ENCODE assay signal across 16 cellular contexts in the genomic region with DNA sequence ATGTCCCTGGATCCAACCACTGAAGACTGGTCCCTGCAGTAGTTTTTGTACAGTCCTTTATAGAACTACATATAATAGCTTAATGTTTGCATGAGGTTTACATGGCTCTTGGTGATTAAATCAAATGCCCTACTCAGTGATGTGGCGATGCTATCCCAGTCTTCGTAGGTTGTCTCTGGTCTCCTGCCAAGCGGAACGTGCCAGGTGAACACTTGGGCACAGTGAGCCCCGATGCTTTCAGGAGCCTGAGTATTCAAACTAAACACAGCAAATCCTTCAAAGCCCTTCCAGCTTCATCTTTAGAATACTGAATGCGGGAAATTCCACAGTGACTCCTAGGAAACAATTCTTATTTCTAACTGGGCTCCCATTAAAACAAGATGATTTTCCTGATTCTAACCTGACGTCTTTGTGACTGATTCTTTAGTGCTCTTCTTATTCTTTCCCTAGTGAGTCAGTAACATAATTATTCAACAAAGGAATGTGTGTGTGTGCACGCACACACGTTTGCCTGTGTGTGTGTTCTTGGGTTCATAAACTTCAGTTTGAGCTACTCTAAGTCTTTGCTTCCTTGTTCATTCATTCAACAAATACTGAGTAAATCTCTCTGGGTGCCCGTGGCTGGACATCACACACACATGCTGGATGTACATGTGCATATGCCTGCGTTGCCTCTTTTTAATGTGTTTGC.
DNase-seq lines count a peak whose midpoint lies in the region; ATAC-seq and TF ChIP-seq lines count a peak whose summit lies in the region.
"Had no signal": no experiment of that assay in that cellular context is flagged by ENCODE, and none has a peak within 500 bp of the region (broad histone marks: within the 10 kb centered on the region; RNA-seq: fewer than 3 reads in every experiment).

No MANE protein-coding gene starts in this region.

- H3K27ac ChIP-seq in mammary epithelial cell (ENCODE audit: insufficient read depth, low read depth, low read length) = no peak overlapping the region
- no peak overlapping the region for H3K27ac ChIP-seq in uterus
- no peak overlapping the region for H3K27ac ChIP-seq in gastroesophageal sphincter
- H3K27ac ChIP-seq: RWPE1 had no signal

- no peaks in the 10 kb centered on the region for H3K9me3 ChIP-seq in mammary epithelial cell (replicated peaks; ENCODE audit: insufficient read depth, low read length)
- no peaks in the 10 kb centered on the region for H3K9me3 ChIP-seq in uterus
- no peaks in the 10 kb centered on the region for H3K9me3 ChIP-seq in gastroesophageal sphincter

- H3K27ac Mint-ChIP-seq in MCF 10A (ENCODE audit: low read depth, unreplicated experiment) = no peak overlapping the region
- peak overlapping the region; percentile 41 to 94 (median 72) for H3K27ac Mint-ChIP-seq in brain
- no peak overlapping the region for H3K27ac Mint-ChIP-seq in type B pancreatic cell
- H3K27ac Mint-ChIP-seq: stimulated activated naive B cell treated with anti-CD40 and anti-IgM and Interleukin-4, amounts not matched to agents 10 μg/mL and 1 μg/mL and 100 μg/mL, for 72 hours had no signal

- H4K20me1 ChIP-seq in mammary epithelial cell (ENCODE audit: insufficient read depth, low read length) = no peaks in the 10 kb centered on the region

- ATAC-seq in gastroesophageal sphincter = no peak

- CTCF ChIA-PET in mammary epithelial cell (lab: Charles Lee; ENCODE audit: low non-redundant PET) (no interaction called here), MCF 10A (lab: Yijun Ruan, JAX) (interaction anchor here (1.1 kb wide), 1 partner anchor 152 kb away, joined by 3 read pairs; no protein-coding TSS in a partner anchor)

- in situ Hi-C loops in mammary epithelial cell (cut with MboI; ENCODE audit: low sequenced_read_pairs in 2 of 2) = no loop called here

- H2AFZ ChIP-seq in mammary epithelial cell (ENCODE audit: low read depth, low read length) = no peak overlapping the region

- intact Hi-C loops in mammary epithelial cell (cut with micrococcal nuclease) (no loop called here), MCF 10A (cut with micrococcal nuclease) (no loop called here), uterus (cut with DNase I; ENCODE audit: low total_unique reads) (no loop called here)

- H3K4me3 ChIP-seq in mammary epithelial cell (replicated peaks in 1 of 3; ENCODE audit: insufficient read depth in 1 of 3, low read depth in 2 of 3, low read length in 3 of 3) (no peak overlapping the region), uterus (no peak overlapping the region), gastroesophageal sphincter (no peak overlapping the region)

- H3K27me3 Mint-ChIP-seq in MCF 10A (ENCODE audit: insufficient read depth, unreplicated experiment) = no peaks in the 10 kb centered on the region
- peaks cover 4% of the 10 kb centered on the region for H3K27me3 Mint-ChIP-seq in brain
- H3K27me3 Mint-ChIP-seq in type B pancreatic cell = no peaks in the 10 kb centered on the region
- H3K27me3 Mint-ChIP-seq: stimulated activated naive B cell treated with anti-CD40 and anti-IgM and Interleukin-4, amounts not matched to agents 10 μg/mL and 1 μg/mL and 100 μg/mL, for 72 hours had no signal

- H3K4me1 Mint-ChIP-seq in MCF 10A (ENCODE audit: insufficient read depth, unreplicated experiment) (no peaks in the 10 kb centered on the region), brain (peaks cover 94% of the 10 kb centered on the region), type B pancreatic cell (ENCODE audit: unreplicated experiment) (peaks cover 30% of the 10 kb centered on the region)

- dilution Hi-C loops in mammary epithelial cell (cut with HindIII; ENCODE audit: low sequenced_read_pairs) = loop anchor here (25.0 kb wide), 1 partner anchor 295 kb away; no protein-coding TSS in a partner anchor

- H3K36me3 Mint-ChIP-seq in MCF 10A (ENCODE audit: insufficient read depth, unreplicated experiment) = peaks cover 45% of the 10 kb centered on the region
- H3K36me3 Mint-ChIP-seq in brain = peaks cover 12% of the 10 kb centered on the region
- peaks cover 5% of the 10 kb centered on the region for H3K36me3 Mint-ChIP-seq in type B pancreatic cell

- no peak overlapping the region for H3K4me2 ChIP-seq in mammary epithelial cell (ENCODE audit: insufficient read depth, low read depth, low read length)

- no peak for TF ChIP-seq EP300 in gastroesophageal sphincter (IDR thresholded peaks at IDR 0.05)

- DNase-seq in mammary epithelial cell = peak; percentile 20
- DNase-seq in MCF 10A (ENCODE audit: unreplicated experiment) = no peak
- DNase-seq in iris pigment epithelial cell (ENCODE audit: low read depth) = peak; percentile 71
- no peak for DNase-seq in type B pancreatic cell (ENCODE audit: extremely low spot score, unreplicated experiment)
- DNase-seq in uterus = no peak
- no peak for DNase-seq in activated CD8-positive, alpha-beta memory T cell treated with anti-CD3 and anti-CD28 coated beads, Interleukin-2, amount 50 U/mL, for 48 hours
- DNase-seq: activated CD4-positive, CD25-positive, alpha-beta regulatory T cell treated with anti-CD3 and anti-CD28 coated beads, Interleukin-2, amount 50 U/mL, for 72 hours; activated CD8-positive, alpha-beta memory T cell treated with anti-CD3 and anti-CD28 coated beads, Interleukin-2, amount 50 U/mL, for 4 hours; activated naive CD4-positive, alpha-beta T cell treated with anti-CD3 and anti-CD28 coated beads, Interleukin-2, amount 50 U/mL, for 16 hours; NCI-H1930; NCI-H748 treated with DMSO at 0.1 percent for 48 hours; stimulated activated naive B cell treated with anti-CD40 and anti-IgM and Interleukin-4, amounts not matched to agents 10 μg/mL and 1 μg/mL and 100 μg/mL, for 72 hours; T-helper 1 cell had no signal

- no peaks in the 10 kb centered on the region for H3K4me1 ChIP-seq in mammary epithelial cell (ENCODE audit: insufficient read depth, low read length)
- no peaks in the 10 kb centered on the region for H3K4me1 ChIP-seq in uterus
- no peaks in the 10 kb centered on the region for H3K4me1 ChIP-seq in gastroesophageal sphincter

- H3K36me3 ChIP-seq in mammary epithelial cell (ENCODE audit: insufficient read depth, low read length) (peaks cover 5% of the 10 kb centered on the region), uterus (no peaks in the 10 kb centered on the region), gastroesophageal sphincter (peaks cover 0 to 72% of the 10 kb centered on the region in 2 donors)

- no peaks in the 10 kb centered on the region for H3K79me2 ChIP-seq in mammary epithelial cell (ENCODE audit: insufficient read depth, low read length)

- no peak overlapping the region for H3K9ac ChIP-seq in mammary epithelial cell (ENCODE audit: insufficient read depth, low read length)

- BruUV-seq in mammary epithelial cell (replicated peaks; lab: Mats Ljungman, UMichigan) (no TSS peak), MCF 10A (replicated peaks; lab: Mats Ljungman, UMichigan) (no TSS peak)

- H3K27me3 ChIP-seq in mammary epithelial cell (ENCODE audit: insufficient read depth, low read length) (no peaks in the 10 kb centered on the region), uterus (no peaks in the 10 kb centered on the region), gastroesophageal sphincter (no peaks in the 10 kb centered on the region)

- TF ChIP-seq CTCF in mammary epithelial cell (conservative IDR thresholded peaks at IDR 0.05 in 1 of 2, IDR thresholded peaks at IDR 0.05 in 1 of 2; ENCODE audit: extremely low read depth in 1 of 2, insufficient read depth in 1 of 2, low read depth in 1 of 2, low read length in 2 of 2) (no peak), MCF 10A (IDR thresholded peaks at IDR 0.05; ENCODE audit: unreplicated experiment) (no peak), brain (conservative IDR thresholded peaks at IDR 0.05) (no peak), type B pancreatic cell (conservative IDR thresholded peaks at IDR 0.05) (no peak), uterus (IDR thresholded peaks at IDR 0.05) (no peak), gastroesophageal sphincter (IDR thresholded peaks at IDR 0.05) (no peak)

- POLR2A ChIA-PET in MCF 10A (lab: Yijun Ruan, JAX) = interaction anchor here (0.6 to 1.0 kb wide), 2 partner anchors 10 to 525 kb away, joined by 3 read pairs; no protein-coding TSS in a partner anchor

- H3K9me3 Mint-ChIP-seq in MCF 10A (ENCODE audit: unreplicated experiment) = no peaks in the 10 kb centered on the region
- no peaks in the 10 kb centered on the region for H3K9me3 Mint-ChIP-seq in brain
- H3K9me3 Mint-ChIP-seq in type B pancreatic cell = no peaks in the 10 kb centered on the region
- H3K9me3 Mint-ChIP-seq: stimulated activated naive B cell treated with anti-CD40 and anti-IgM and Interleukin-4, amounts not matched to agents 10 μg/mL and 1 μg/mL and 100 μg/mL, for 72 hours had no signal

- H3K4me3 Mint-ChIP-seq in MCF 10A (ENCODE audit: unreplicated experiment) (no peak overlapping the region), brain (peak overlapping the region in 4 of 5 experiments; percentile 19 to 77 (median 40)), type B pancreatic cell (peak overlapping the region; percentile 18)
- H3K4me3 Mint-ChIP-seq: stimulated activated naive B cell treated with anti-CD40 and anti-IgM and Interleukin-4, amounts not matched to agents 10 μg/mL and 1 μg/mL and 100 μg/mL, for 72 hours had no signal

- TF ChIP-seq POLR2A in uterus (IDR thresholded peaks at IDR 0.05) = no peak
- no peak for TF ChIP-seq POLR2A in gastroesophageal sphincter (IDR thresholded peaks at IDR 0.05)

- 84% methylated on average over 11 of the region's 11 CpGs for WGBS in mammary epithelial cell (ENCODE audit: low coverage, missing lambda C conversion rate)
- 86 to 88% methylated on average over 10 to 11 of the region's 11 CpGs for WGBS in gastroesophageal sphincter (ENCODE audit: low coverage in 1 of 2), 2 donors

Comparison
In these comparisons a context has a peak if more than half of its experiments do, and no peak if none do; other contexts are left out.
1. DNase-seq: peak in mammary epithelial cell (single experiment) and iris pigment epithelial cell (single experiment); none in MCF 10A (single experiment), type B pancreatic cell (single experiment), uterus (0 of 2) and activated CD8-positive, alpha-beta memory T cell treated with anti-CD3 and anti-CD28 coated beads, Interleukin-2, amount 50 U/mL, for 48 hours (single experiment).
2. H3K27ac Mint-ChIP-seq: peak in brain (5 of 5); none in MCF 10A (single experiment) and type B pancreatic cell (single experiment).